In the genomic region with DNA sequence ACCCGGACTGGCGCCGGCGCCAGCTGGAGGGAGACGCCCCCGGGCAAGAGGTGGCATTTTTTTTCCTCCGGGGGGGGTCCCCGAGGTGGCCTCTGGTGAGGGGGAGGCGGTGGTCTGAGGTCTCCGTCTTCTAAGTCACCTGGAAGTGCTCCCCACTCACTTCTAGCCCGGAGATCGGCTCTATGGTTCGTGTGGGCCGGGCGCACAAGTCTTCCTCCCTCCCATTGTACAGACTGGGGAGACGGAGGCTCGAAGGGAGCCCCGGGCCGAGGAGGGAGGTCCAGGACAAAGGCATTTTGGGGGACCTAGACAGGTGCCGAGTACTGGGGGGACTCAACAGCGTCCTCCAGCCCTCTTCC, we compare ENCODE assay signal across 9 cellular contexts. TPM values are rescaled to one million over a fixed set of nuclear protein-coding genes. Genes with fewer than 3 reads are reported as not detected.
DNase-seq lines count a peak whose midpoint lies in the region; ATAC-seq and TF ChIP-seq lines count a peak whose summit lies in the region.
"Had no signal": no experiment of that assay in that cellular context is flagged by ENCODE, and none has a peak within 500 bp of the region (broad histone marks: within the 10 kb centered on the region; RNA-seq: fewer than 3 reads in every experiment).

No MANE protein-coding gene starts in this region.

- H3K27me3 ChIP-seq in PC-9 (ENCODE audit: insufficient read depth, low read depth) (no peaks in the 10 kb centered on the region), esophagus muscularis mucosa (peaks cover 30 to 100% (median 98%) of the 10 kb centered on the region in 4 donors)

- DNase-seq in DMS 273 (lab: John Stamatoyannopoulos, UW; ENCODE audit: unreplicated experiment) (peak; percentile 80), DMS 273 treated with DMSO at 0.1 percent for 48 hours (lab: John Stamatoyannopoulos, UW) (no peak), PC-9 (no peak), esophagus muscularis mucosa (ENCODE audit: extremely low spot score) (no peak), left lobe of liver (ENCODE audit: low spot score) (no peak)
- no peak for DNase-seq in stimulated activated CD4-positive, alpha-beta T cell treated with anti-CD3 and anti-CD28 coated beads, Interleukin-2, amount 100 ng/mL, for 24 hours

- no peaks in the 10 kb centered on the region for H3K9me2 ChIP-seq in PC-9 (ENCODE audit: insufficient read depth)

- POLR2A ChIA-PET in PC-9 (lab: Charles Lee; ENCODE audit: unreplicated experiment), result interaction anchor here (0.5 to 0.6 kb wide), 2 partner anchors 52 to 93 kb away, joined by 3 to 23 read pairs; no protein-coding TSS in a partner anchor

- TF ChIP-seq EP300 in esophagus muscularis mucosa (IDR thresholded peaks at IDR 0.05), result no peak

- no peaks in the 10 kb centered on the region for H3K9me3 ChIP-seq in PC-9 (ENCODE audit: insufficient read depth, low read depth)
- H3K9me3 ChIP-seq in esophagus muscularis mucosa, result no peaks in the 10 kb centered on the region

- H3F3A ChIP-seq in PC-9 (ENCODE audit: insufficient read depth, low read depth), result peaks cover 13% of the 10 kb centered on the region; the same call in 1 of the 2 replicates

- CTCF ChIA-PET in PC-9 (lab: Charles Lee), result no interaction called here

- peaks cover 38% of the 10 kb centered on the region for H3K4me1 ChIP-seq in PC-9 (replicated peaks; ENCODE audit: insufficient read depth)
- peaks cover 65 to 89% (median 81%) of the 10 kb centered on the region in 4 donors for H3K4me1 ChIP-seq in esophagus muscularis mucosa

- 8% methylated on average over 5 of the region's 21 CpGs for WGBS in esophagus muscularis mucosa

- peak overlapping the region; percentile 87 for H3K4me2 ChIP-seq in PC-9

- no peak for ATAC-seq in left lobe of liver
- ATAC-seq in GM21360 (IDR thresholded peaks at IDR 0.05; ENCODE audit: unreplicated experiment), result no peak

- intact Hi-C loops in PC-9 (cut with micrococcal nuclease; ENCODE audit: unreplicated experiment) (loop anchor here (1.0 to 10.0 kb wide), 5 partner anchors 53 to 894 kb away; partner anchors contain the start of genes MCM2 and TPRA1), esophagus muscularis mucosa (cut with DNase I) (no loop called here)

- no TSS peak for BruUV-seq in PC-9 (replicated peaks; lab: Mats Ljungman, UMichigan)

- no peak for TF ChIP-seq POLR2A in esophagus muscularis mucosa (IDR thresholded peaks at IDR 0.05; ENCODE audit: low read depth)

- no peaks in the 10 kb centered on the region for H4K20me1 ChIP-seq in PC-9 (ENCODE audit: insufficient read depth)

- no peak for TF ChIP-seq CTCF in PC-9 (conservative IDR thresholded peaks at IDR 0.05)
- no peak for TF ChIP-seq CTCF in esophagus muscularis mucosa (IDR thresholded peaks at IDR 0.05)

- H3K4me3 ChIP-seq in PC-9, result peak overlapping the region; percentile 93
- peak overlapping the region; percentile 59 to 63 (median 62) for H3K4me3 ChIP-seq in esophagus muscularis mucosa
- peak overlapping the region; percentile 30 to 50 (median 43) for H3K4me3 ChIP-seq in skin epidermis

- H3K36me3 ChIP-seq in PC-9 (ENCODE audit: low read depth) (no peaks in the 10 kb centered on the region), esophagus muscularis mucosa (peaks cover 0 to 21% (median 0%) of the 10 kb centered on the region in 4 donors)

- peaks cover 46% of the 10 kb centered on the region for H3K79me2 ChIP-seq in PC-9 (ENCODE audit: low read depth)

- peak overlapping the region; percentile 7; the same call in 1 of the 2 replicates for H3K27ac ChIP-seq in PC-9
- peak overlapping the region; percentile 66 to 83 (median 72) for H3K27ac ChIP-seq in esophagus muscularis mucosa (replicated peaks in 1 of 4)
- peak overlapping the region in 19 of 21 experiments; percentile 0 to 76 (median 64) for H3K27ac ChIP-seq in skin epidermis

- peak overlapping the region; percentile 93 for H2AFZ ChIP-seq in PC-9

RNA-seq across cellular contexts. Expression of gene GATA2, which starts 4.4 kb away (rescaled TPM):
- total RNA-seq in PC-9 (2021) (29.0 and 36.9 TPM in 2 replicates), esophagus muscularis mucosa (10 to 100 TPM in 3 of 4 donors, 1 to 10 TPM in 1; 10.0 to 16.9 (median 13.4) TPM), left lobe of liver (1.3 TPM)

RNA-seq across cellular contexts. Expression of gene DNAJB8, which starts 21.9 kb away (rescaled TPM):
- total RNA-seq in PC-9 (2021), result not detected in 2 replicates
- total RNA-seq in esophagus muscularis mucosa, result not detected
- total RNA-seq in left lobe of liver, result not detected
- total RNA-seq: lung microvascular endothelial cell had no signal

Comparison
In these comparisons a context has a peak if more than half of its experiments do, and no peak if none do; other contexts are left out.
1. H3K27ac ChIP-seq: peak in every context shown above with its lines; median percentile 72 in esophagus muscularis mucosa; 64 in skin epidermis; 7 in PC-9.
2. H3K4me3 ChIP-seq: peak in every context shown above with its lines; median percentile 93 in PC-9; 62 in esophagus muscularis mucosa; 43 in skin epidermis.